Comparison of ENCODE assay signal across 14 cellular contexts in the genomic region with DNA sequence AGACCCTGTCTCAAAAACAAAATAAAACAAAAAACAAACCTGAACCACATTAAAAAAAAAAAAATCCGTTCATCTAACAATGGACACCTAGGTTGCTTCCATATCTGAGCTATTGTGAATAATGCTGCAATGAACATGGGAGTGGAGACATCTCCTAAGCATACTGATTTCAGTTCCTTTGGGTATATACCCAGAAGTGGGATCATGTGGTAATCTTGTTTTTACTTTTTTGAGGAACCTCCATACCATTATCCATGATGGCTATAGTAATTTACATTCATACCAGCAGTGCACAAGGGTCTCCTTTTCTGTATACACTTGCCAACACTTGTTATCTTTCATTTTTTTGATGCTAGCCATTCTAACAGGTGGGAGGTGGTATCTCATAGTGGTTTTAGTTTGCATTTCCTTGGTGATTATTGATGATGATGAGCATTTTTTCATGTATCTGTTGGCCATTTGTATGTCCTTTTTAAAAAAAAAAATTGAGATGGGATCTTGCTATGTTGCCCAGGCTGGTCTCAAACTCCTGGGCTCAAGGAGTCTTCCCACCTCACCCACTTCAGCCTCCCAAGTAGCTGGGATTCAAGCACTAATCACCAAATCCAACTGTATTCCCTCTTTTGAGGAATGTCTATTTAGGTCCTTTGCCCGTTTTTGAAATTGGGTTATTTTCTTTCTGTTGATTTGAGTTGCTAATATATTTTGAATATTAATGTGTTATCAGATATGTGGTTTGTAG.
"Had no signal": no experiment of that assay in that cellular context is flagged by ENCODE, and none has a peak within 500 bp of the region (broad histone marks: within the 10 kb centered on the region; RNA-seq: fewer than 3 reads in every experiment).

No MANE protein-coding gene starts in this region.

- FAIRE-seq: endothelial cell of umbilical vein had no signal

- H3K27me3 ChIP-seq: colonic mucosa, esophagus squamous epithelium had no signal

- H3K9me3 Mint-ChIP-seq: activated naive CD4-positive, alpha-beta T cell treated with anti-CD3 and anti-CD28 coated beads for 36 hours; activated T-helper 2 cell treated with anti-CD3 and anti-CD28 coated beads, Interferon-gamma antibody, Interleukin-2, Interleukin-4, amounts not matched to agents 10 μg/mL and 5 μg/mL and 100 μg/mL, durations not matched to agents 14 hours and 24 hours and 36 hours had no signal

- H3K9me3 ChIP-seq: colonic mucosa, esophagus squamous epithelium, thoracic aorta had no signal

- H3K27me3 Mint-ChIP-seq: progenitor cell of endocrine pancreas had no signal

- H3K4me3 ChIP-seq: colonic mucosa, esophagus squamous epithelium, thoracic aorta had no signal

- DNase-seq: activated CD4-positive, alpha-beta T cell treated with anti-CD3 and anti-CD28 coated beads, Interleukin-2, amount 50 U/mL, for 4 hours; activated CD4-positive, CD25-positive, alpha-beta regulatory T cell treated with anti-CD3 and anti-CD28 coated beads, Interleukin-2, amount 50 U/mL, for 72 hours; activated naive CD4-positive, alpha-beta T cell treated with anti-CD3 and anti-CD28 coated beads for 36 hours; caudate nucleus; colonic mucosa; esophagus squamous epithelium; hypothalamus; mesenchymal stem cell; T-helper 9 cell had no signal

- H3K4me1 ChIP-seq: colonic mucosa had no signal

- ATAC-seq: sciatic nerve had no signal

- H3K27ac ChIP-seq: colonic mucosa, esophagus squamous epithelium, thoracic aorta had no signal

- H3K4me3 Mint-ChIP-seq: activated naive CD4-positive, alpha-beta T cell treated with anti-CD3 and anti-CD28 coated beads for 36 hours had no signal

- H3K36me3 ChIP-seq: colonic mucosa, esophagus squamous epithelium, thoracic aorta had no signal

- H3K27ac Mint-ChIP-seq: activated naive CD4-positive, alpha-beta T cell treated with anti-CD3 and anti-CD28 coated beads for 36 hours; activated T-helper 2 cell treated with anti-CD3 and anti-CD28 coated beads, Interferon-gamma antibody, Interleukin-2, Interleukin-4, amounts not matched to agents 10 μg/mL and 5 μg/mL and 100 μg/mL, durations not matched to agents 14 hours and 24 hours and 36 hours; progenitor cell of endocrine pancreas had no signal
